23 cellular contexts compared by ENCODE assay signal in the genomic region with DNA sequence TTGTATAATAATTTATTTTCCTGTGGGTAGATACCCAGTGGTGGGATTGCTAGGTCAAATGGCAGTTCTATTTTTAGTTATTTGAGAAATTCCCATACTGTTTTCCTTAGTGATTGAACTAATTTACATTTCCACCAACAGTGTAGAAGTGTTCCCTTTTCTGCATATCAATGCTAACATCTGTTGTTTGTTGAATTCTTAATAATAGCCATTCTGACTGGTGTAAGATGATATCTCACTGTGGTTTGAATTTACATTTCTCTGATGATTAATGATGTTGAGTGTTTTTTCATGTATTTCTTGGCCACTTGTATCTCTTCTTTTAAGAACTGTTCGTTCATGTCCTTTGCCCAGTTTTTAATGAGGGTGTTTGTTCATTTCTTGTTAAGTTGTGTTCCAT.
"Had no signal": no experiment of that assay in that cellular context is flagged by ENCODE, and none has a peak within 500 bp of the region (broad histone marks: within the 10 kb centered on the region; RNA-seq: fewer than 3 reads in every experiment).

No MANE protein-coding gene starts in this region.

- H3K27ac ChIP-seq: breast epithelium, coronary artery, epithelial cell of prostate, heart right ventricle, left lung, sigmoid colon, stomach, suprapubic skin, tibial nerve had no signal

- ATAC-seq: activated CD4-positive, alpha-beta T cell treated with anti-CD3 and anti-CD28 coated beads for 36 hours; heart right ventricle; left lung; naive thymus-derived CD8-positive, alpha-beta T cell; stimulated activated memory B cell treated with anti-CD40 and anti-IgM and Interleukin-4, amounts not matched to agents 10 μg/mL and 1 μg/mL and 100 μg/mL, for 72 hours had no signal

- H3K9me3 ChIP-seq: sigmoid colon, suprapubic skin had no signal

- H3K4me3 ChIP-seq: breast epithelium, coronary artery, heart right ventricle, left lung, lung, sigmoid colon, smooth muscle cell, stomach, suprapubic skin, tibial nerve had no signal

- H3K27me3 ChIP-seq: breast epithelium, heart right ventricle, left lung, sigmoid colon, stomach, suprapubic skin, tibial nerve had no signal

- H3K4me1 ChIP-seq: breast epithelium, heart right ventricle, left lung, stomach, suprapubic skin, tibial nerve had no signal

- H3K36me3 ChIP-seq: breast epithelium, heart right ventricle, left lung, sigmoid colon, stomach, suprapubic skin, tibial nerve had no signal

- H3K4me2 ChIP-seq: smooth muscle cell had no signal

- DNase-seq: activated B cell treated with CpG ODN at 0.5 μM for 24 hours; activated CD4-positive, alpha-beta T cell treated with anti-CD3 and anti-CD28 coated beads for 36 hours; activated CD4-positive, alpha-beta T cell treated with anti-CD3 and anti-CD28 coated beads, Interleukin-2, amount 50 U/mL, for 48 hours; activated naive CD4-positive, alpha-beta T cell treated with Interleukin-2 at 50 U/mL for 16 hours; activated naive CD8-positive, alpha-beta T cell treated with anti-CD3 and anti-CD28 coated beads, Interleukin-2, amount 10 ng/mL, durations not matched to agents 7 days and 5 days; activated T-cell treated with anti-CD3 and anti-CD28 coated beads, Interleukin-2, amount 50 U/mL, for 48 hours; amniotic stem cell; heart right ventricle; immature natural killer cell; left lung; naive thymus-derived CD8-positive, alpha-beta T cell; sigmoid colon; stimulated activated CD4-positive, alpha-beta T cell treated with anti-CD3 and anti-CD28 coated beads, Interleukin-15, amount 100 ng/mL, for 24 hours; stomach; T1000 had no signal
